In genomic region chr10:69237528-69238159, GRCh38 we compare ENCODE assay signal across 8 cellular contexts. TPM values are rescaled to one million over a fixed set of nuclear protein-coding genes. Genes with fewer than 3 reads are reported as not detected.
DNase-seq lines count a peak whose midpoint lies in the region; ATAC-seq lines count a peak whose summit lies in the region.

No MANE protein-coding gene starts in this region.

- intact Hi-C loops in naive thymus-derived CD4-positive, alpha-beta T cell (cut with micrococcal nuclease) = loop anchor here (1.0 to 10.0 kb wide), 9 partner anchors 15 to 400 kb away; partner anchors contain the start of gene FAM241B (in 1 of the 2)

- CTCF ChIA-PET in naive thymus-derived CD4-positive, alpha-beta T cell (lab: Charles Lee) = interaction anchor here (0.7 to 3.5 kb wide), 6 partner anchors 46 to 169 kb away, joined by 3 to 54 read pairs (median 4); no protein-coding TSS in a partner anchor

- ATAC-seq in GM21360 (IDR thresholded peaks at IDR 0.05; ENCODE audit: unreplicated experiment) (peak; percentile 86), esophagus mucosa (peak; percentile 94)
- peak; percentile 93 for ATAC-seq in naive thymus-derived CD4-positive, alpha-beta T cell
- peak; percentile 89 for ATAC-seq in stimulated activated memory B cell treated with anti-CD40 and anti-IgM and Interleukin-4, amounts not matched to agents 10 μg/mL and 1 μg/mL and 100 μg/mL, for 72 hours

- H3K27me3 ChIP-seq in naive thymus-derived CD4-positive, alpha-beta T cell (ENCODE audit: control insufficient read depth in 2 of 2, insufficient read depth in 2 of 2, low read length in 2 of 2) = no peaks in the 10 kb centered on the region

- H3K9me3 Mint-ChIP-seq in naive thymus-derived CD4-positive, alpha-beta T cell = no peaks in the 10 kb centered on the region
- H3K9me3 Mint-ChIP-seq in stimulated activated memory B cell treated with anti-CD40 and anti-IgM and Interleukin-4, amounts not matched to agents 10 μg/mL and 1 μg/mL and 100 μg/mL, for 72 hours = no peaks in the 10 kb centered on the region

- H3K4me3 Mint-ChIP-seq in naive thymus-derived CD4-positive, alpha-beta T cell = peak overlapping the region in 4 of 10 donors; percentile 9 to 36 (median 10)
- H3K4me3 Mint-ChIP-seq in stimulated activated memory B cell treated with anti-CD40 and anti-IgM and Interleukin-4, amounts not matched to agents 10 μg/mL and 1 μg/mL and 100 μg/mL, for 72 hours = no peak overlapping the region

- DNase-seq in D341Med (ENCODE audit: low spot score) = peak; percentile 80
- peak; percentile 62 for DNase-seq in HuH-7.5 (ENCODE audit: low spot score)
- peak; percentile 95 for DNase-seq in OCI-M1 (lab: John Stamatoyannopoulos, UW)
- peak; percentile 82 for DNase-seq in activated T-cell treated with anti-CD3 and anti-CD28 coated beads for 48 hours (ENCODE audit: low read depth)
- DNase-seq in naive thymus-derived CD4-positive, alpha-beta T cell = peak; percentile 67 to 88 (median 79)

- no peaks in the 10 kb centered on the region for H3K27me3 Mint-ChIP-seq in naive thymus-derived CD4-positive, alpha-beta T cell
- H3K27me3 Mint-ChIP-seq in stimulated activated memory B cell treated with anti-CD40 and anti-IgM and Interleukin-4, amounts not matched to agents 10 μg/mL and 1 μg/mL and 100 μg/mL, for 72 hours = no peaks in the 10 kb centered on the region

- H3K4me1 ChIP-seq in naive thymus-derived CD4-positive, alpha-beta T cell (ENCODE audit: control insufficient read depth in 2 of 2, insufficient read depth in 2 of 2, low read length in 2 of 2) = peaks cover 4 to 6% of the 10 kb centered on the region in 2 donors

- H3K27ac ChIP-seq in naive thymus-derived CD4-positive, alpha-beta T cell (ENCODE audit: low read depth, low read length) = no peak overlapping the region

- H3K36me3 ChIP-seq in naive thymus-derived CD4-positive, alpha-beta T cell (ENCODE audit: control insufficient read depth in 2 of 3, insufficient read depth in 3 of 3, low read length in 3 of 3) = peaks cover 0 to 10% (median 0%) of the 10 kb centered on the region in 3 experiments

- POLR2A ChIA-PET in naive thymus-derived CD4-positive, alpha-beta T cell (lab: Charles Lee) = interaction anchor here (1.3 to 1.5 kb wide), 2 partner anchors 153 to 155 kb away, joined by 3 to 7 read pairs; no protein-coding TSS in a partner anchor

- H3K27ac Mint-ChIP-seq in naive thymus-derived CD4-positive, alpha-beta T cell = peak overlapping the region in 6 of 9 donors; percentile 2 to 78 (median 20)
- H3K27ac Mint-ChIP-seq in stimulated activated memory B cell treated with anti-CD40 and anti-IgM and Interleukin-4, amounts not matched to agents 10 μg/mL and 1 μg/mL and 100 μg/mL, for 72 hours = no peak overlapping the region

- no peak overlapping the region for H3K4me3 ChIP-seq in naive thymus-derived CD4-positive, alpha-beta T cell (ENCODE audit: low read length)

- H3K9me3 ChIP-seq in naive thymus-derived CD4-positive, alpha-beta T cell (ENCODE audit: control insufficient read depth in 2 of 3, low read length in 3 of 3) = no peaks in the 10 kb centered on the region

- peaks cover 8 to 37% (median 23%) of the 10 kb centered on the region in 7 donors for H3K4me1 Mint-ChIP-seq in naive thymus-derived CD4-positive, alpha-beta T cell
- no peaks in the 10 kb centered on the region for H3K4me1 Mint-ChIP-seq in stimulated activated memory B cell treated with anti-CD40 and anti-IgM and Interleukin-4, amounts not matched to agents 10 μg/mL and 1 μg/mL and 100 μg/mL, for 72 hours

- peaks cover 0 to 7% (median 0%) of the 10 kb centered on the region in 5 donors for H3K36me3 Mint-ChIP-seq in naive thymus-derived CD4-positive, alpha-beta T cell
- no peaks in the 10 kb centered on the region for H3K36me3 Mint-ChIP-seq in stimulated activated memory B cell treated with anti-CD40 and anti-IgM and Interleukin-4, amounts not matched to agents 10 μg/mL and 1 μg/mL and 100 μg/mL, for 72 hours

RNA-seq across cellular contexts. Expression of gene HKDC1, which starts 17.5 kb away (rescaled TPM):
- 0.04 TPM for total RNA-seq in esophagus mucosa
- total RNA-seq in naive thymus-derived CD4-positive, alpha-beta T cell = 1 to 10 TPM; 1.9 to 4.8 (median 4.1) TPM
- polyA plus RNA-seq in naive thymus-derived CD4-positive, alpha-beta T cell = 10 to 100 TPM in 1 of 2 donors, 1 to 10 TPM in 1; 2.8 to 10.9 TPM

RNA-seq across cellular contexts. Expression of gene HK1, which starts 40.7 kb away (rescaled TPM):
- total RNA-seq in esophagus mucosa = 133 TPM
- 100 to 1,000 TPM in 1 of 5 experiments, 10 to 100 TPM in 4; 60.1 to 144 (median 66.3) TPM for total RNA-seq in naive thymus-derived CD4-positive, alpha-beta T cell
- 100 to 1,000 TPM in 1 of 2 donors, 10 to 100 TPM in 1; 95.5 to 138 TPM for polyA plus RNA-seq in naive thymus-derived CD4-positive, alpha-beta T cell

RNA-seq across cellular contexts. Expression of gene SUPV3L1, which starts 57.6 kb away (rescaled TPM):
- 22.8 TPM for total RNA-seq in esophagus mucosa
- 10 to 100 TPM; 39.3 to 63.2 (median 42.1) TPM for total RNA-seq in naive thymus-derived CD4-positive, alpha-beta T cell
- polyA plus RNA-seq in naive thymus-derived CD4-positive, alpha-beta T cell = 10 to 100 TPM; 16.5 to 25.2 TPM
